In genomic region chr3:14586611-14587010, GRCh38 we compare ENCODE assay signal across 1 cellular context.
TF ChIP-seq lines count a peak whose summit lies in the region.

No MANE protein-coding gene starts in this region.

TF ChIP-seq in HEK293, 187 proteins besides CTCF, POLR2A, EP300 and RAD21:
- peak; percentile 90; the same call in 1 of the 2 replicates for TF ChIP-seq MZF1 (tag by site-specific recombination; IDR thresholded peaks at IDR 0.05; ENCODE audit: borderline replicate concordance)
- no peak for TF ChIP-seq ZNF112 (tag by site-specific recombination; IDR thresholded peaks at IDR 0.05)
TF ChIP-seq in HEK293: peak in this region for 1.
